Comparison of ENCODE assay signal across 17 cellular contexts in genomic region chr1:225415307-225415706, GRCh38.
"Had no signal": no experiment of that assay in that cellular context is flagged by ENCODE, and none has a peak within 500 bp of the region (broad histone marks: within the 10 kb centered on the region; RNA-seq: fewer than 3 reads in every experiment).

No MANE protein-coding gene starts in this region.

- H2AFZ ChIP-seq: parathyroid adenoma had no signal

- H3K79me2 ChIP-seq: parathyroid adenoma had no signal

- H3K4me1 ChIP-seq: parathyroid adenoma, right atrium auricular region had no signal

- H3K27me3 ChIP-seq: right atrium auricular region, tibial nerve had no signal

- H3K9me3 Mint-ChIP-seq: activated CD4-positive, alpha-beta T cell treated with anti-CD3 and anti-CD28 coated beads, Interleukin-2, amount 10 ng/mL, durations not matched to agents 24 days and 14 days; activated naive CD4-positive, alpha-beta T cell treated with anti-CD3 and anti-CD28 coated beads, Interleukin-2, amount 50 U/mL, for 24 hours; brain; neural crest cell; WTC11 had no signal

- H3K27ac Mint-ChIP-seq: activated CD4-positive, alpha-beta T cell treated with anti-CD3 and anti-CD28 coated beads, Interleukin-2, amount 10 ng/mL, durations not matched to agents 24 days and 14 days; activated naive CD4-positive, alpha-beta T cell treated with anti-CD3 and anti-CD28 coated beads, Interleukin-2, amount 50 U/mL, for 24 hours; brain; WTC11 had no signal

- ATAC-seq: esophagus mucosa, WTC11 had no signal

- H3K9ac ChIP-seq: parathyroid adenoma had no signal

- H3K4me3 Mint-ChIP-seq: activated CD4-positive, alpha-beta T cell treated with anti-CD3 and anti-CD28 coated beads, Interleukin-2, amount 10 ng/mL, durations not matched to agents 24 days and 14 days; activated naive CD4-positive, alpha-beta T cell treated with anti-CD3 and anti-CD28 coated beads, Interleukin-2, amount 50 U/mL, for 24 hours; brain; neural crest cell; WTC11 had no signal

- H3K9me3 ChIP-seq: right atrium auricular region, tibial nerve had no signal

- H3K4me3 ChIP-seq: right atrium auricular region, tibial nerve had no signal

- FAIRE-seq: small intestine had no signal

- H3K27me3 Mint-ChIP-seq: activated CD4-positive, alpha-beta T cell treated with anti-CD3 and anti-CD28 coated beads, Interleukin-2, amount 10 ng/mL, durations not matched to agents 24 days and 14 days; activated naive CD4-positive, alpha-beta T cell treated with anti-CD3 and anti-CD28 coated beads, Interleukin-2, amount 50 U/mL, for 24 hours; brain had no signal

- H3K27ac ChIP-seq: parathyroid adenoma, right atrium auricular region, tibial nerve had no signal

- DNase-seq: activated CD4-positive, alpha-beta T cell treated with anti-CD3 and anti-CD28 coated beads, Interleukin-2, amount 10 ng/mL, durations not matched to agents 24 days and 14 days; activated CD8-positive, alpha-beta memory T cell treated with anti-CD3 and anti-CD28 coated beads for 24 hours; activated effector memory CD4-positive, alpha-beta T cell treated with Interleukin-2 at 50 U/mL for 16 hours; amygdala; cerebellar nuclear complex; dermis blood vessel endothelial cell; hippocampal formation; small intestine; T1000 had no signal
